In the genomic region with DNA sequence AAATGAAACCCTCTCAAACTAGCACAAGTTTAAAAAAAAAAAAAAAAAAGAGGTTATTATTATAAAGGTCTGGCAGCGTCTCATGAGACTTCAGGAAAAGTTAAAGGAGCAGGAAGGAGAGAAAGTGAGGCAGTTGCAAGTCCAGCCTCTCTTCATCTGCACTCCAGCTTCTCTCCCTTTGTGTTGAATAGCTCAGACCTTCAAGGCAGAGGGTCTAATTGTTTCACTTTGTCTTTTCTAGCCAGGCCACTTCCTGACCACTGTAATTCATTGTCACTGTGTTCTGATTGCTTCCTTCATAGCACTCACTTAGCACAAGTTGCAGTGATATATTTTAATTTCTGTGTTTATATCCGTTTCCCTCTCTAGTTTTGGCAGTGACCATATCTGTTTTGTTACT, we compare ENCODE assay signal across 8 cellular contexts.
A peak's percentile ranks its signal among the peaks of the same experiment; 100 is the strongest.
DNase-seq lines count a peak whose midpoint lies in the region; ATAC-seq and TF ChIP-seq lines count a peak whose summit lies in the region.

No MANE protein-coding gene starts in this region.

- peak overlapping the region; percentile 41 for H3K4me3 Mint-ChIP-seq in Caco-2 (ENCODE audit: unreplicated experiment)

- peaks cover 10% of the 10 kb centered on the region for H3K9me3 Mint-ChIP-seq in Caco-2 (ENCODE audit: unreplicated experiment)

- peaks cover 31% of the 10 kb centered on the region for H3K79me2 ChIP-seq in HCT116 (ENCODE audit: insufficient read depth, low read length)

- intact Hi-C loops in Caco-2 (cut with micrococcal nuclease; ENCODE audit: unreplicated experiment) (loop anchor here (1.0 kb wide), 3 partner anchors 54 to 185 kb away; no protein-coding TSS in a partner anchor), HCT116 (cut with micrococcal nuclease) (loop anchor here (2.0 kb wide), 1 partner anchor 104 kb away; no protein-coding TSS in a partner anchor)

- H3K36me3 Mint-ChIP-seq in Caco-2 (ENCODE audit: insufficient read depth, unreplicated experiment) = peaks cover 66% of the 10 kb centered on the region

- H3K27ac ChIP-seq in HCT116 (ENCODE audit: low read depth, low read length) = peak overlapping the region; percentile 93
- no peak overlapping the region for H3K27ac ChIP-seq in effector memory CD4-positive, alpha-beta T cell (ENCODE audit: insufficient read depth, low read length, poor library complexity, severe bottlenecking)

- H3K27me3 Mint-ChIP-seq in Caco-2 (ENCODE audit: insufficient read depth, unreplicated experiment) = no peaks in the 10 kb centered on the region

- CTCF ChIA-PET in Caco-2 (lab: Charles Lee) = interaction anchor here (0.7 to 1.4 kb wide), 3 partner anchors 11 to 426 kb away, joined by 3 read pairs; no protein-coding TSS in a partner anchor
- CTCF ChIA-PET in HCT116 (lab: Charles Lee) = no interaction called here

- TF ChIP-seq POLR2A in HCT116 (IDR thresholded peaks at IDR 0.05; ENCODE audit: borderline replicate concordance, extremely low read depth, insufficient read depth, insufficient read length) = no peak

- no peak for TF ChIP-seq RAD21 in HCT116 (IDR thresholded peaks at IDR 0.05; ENCODE audit: low read depth)

- H4K20me1 ChIP-seq in HCT116 (ENCODE audit: insufficient read depth) = no peaks in the 10 kb centered on the region

- H2AFZ ChIP-seq in HCT116 (ENCODE audit: low read depth, low read length, poor library complexity, severe bottlenecking) = no peak overlapping the region

- H3K36me3 ChIP-seq in Caco-2 (ENCODE audit: control insufficient read depth, insufficient read depth, low read length) (no peaks in the 10 kb centered on the region), HCT116 (ENCODE audit: control insufficient read depth in 1 of 2, insufficient read depth in 2 of 2, low read length in 2 of 2) (no peaks in the 10 kb centered on the region)
- no peaks in the 10 kb centered on the region for H3K36me3 ChIP-seq in effector memory CD4-positive, alpha-beta T cell (ENCODE audit: control insufficient read depth, insufficient read depth, low read length)

- in situ Hi-C loops in SK-MEL-5 (cut with HindIII; ENCODE audit: low pct_unique_long_range_greater_than_20kb, low sequenced_read_pairs) = no loop called here

- no peak for DNase-seq in Caco-2
- no peak for DNase-seq in HCT116 (ENCODE audit: low read depth, low spot score)
- peak; percentile 61 for DNase-seq in SK-MEL-5 (ENCODE audit: low read depth, low spot score)
- peak; percentile 46 for DNase-seq in kidney tubule cell (ENCODE audit: low spot score)
- no peak for DNase-seq in COR-L47 (lab: John Stamatoyannopoulos, UW)
- no peak for DNase-seq in effector memory CD4-positive, alpha-beta T cell
- no peak for DNase-seq in ureter (ENCODE audit: low spot score)
- no peak for DNase-seq in OCI-M2 (lab: John Stamatoyannopoulos, UW; ENCODE audit: unreplicated experiment)

- H3K9me3 ChIP-seq in Caco-2 = no peaks in the 10 kb centered on the region
- no peaks in the 10 kb centered on the region for H3K9me3 ChIP-seq in HCT116 (ENCODE audit: control insufficient read depth in 1 of 2, insufficient read depth in 1 of 2, low read depth in 1 of 2, low read length in 2 of 2)
- H3K9me3 ChIP-seq in effector memory CD4-positive, alpha-beta T cell (ENCODE audit: control insufficient read depth, low read length) = no peaks in the 10 kb centered on the region

- POLR2A ChIA-PET in Caco-2 (lab: Charles Lee) = interaction anchor here (0.5 to 1.4 kb wide), 3 partner anchors 100 to 433 kb away, joined by 4 to 6 read pairs (median 5); a partner anchor contains a TSS
- POLR2A ChIA-PET in HCT116 (lab: Charles Lee) = interaction anchor here (0.7 to 1.9 kb wide), 4 partner anchors 11 to 1339 kb away, joined by 3 to 6 read pairs (median 4); a partner anchor contains a TSS

- H3K4me2 ChIP-seq in HCT116 (ENCODE audit: low read length) = peak overlapping the region; percentile 76

- H3K9me2 ChIP-seq in HCT116 (ENCODE audit: insufficient read depth) = no peaks in the 10 kb centered on the region

- ATAC-seq in HCT116 = no peak

- peak overlapping the region; percentile 57 for H3K9ac ChIP-seq in HCT116 (ENCODE audit: low read length)

- peaks cover 77% of the 10 kb centered on the region for H3K4me1 Mint-ChIP-seq in Caco-2 (ENCODE audit: low read depth, unreplicated experiment)

- TSS peak; percentile 63 for BruUV-seq in Caco-2 (replicated peaks; lab: Mats Ljungman, UMichigan)
- TSS peak; percentile 85 for BruUV-seq in HCT116 (replicated peaks; lab: Mats Ljungman, UMichigan)

- RAD21 ChIA-PET in HCT116 (lab: Charles Lee; ENCODE audit: low non-redundant PET in 1 of 2, low total read pairs in 2 of 2, uncharacterized antibody in 2 of 2, unreplicated experiment in 2 of 2) = interaction anchor here in 1 of 2 experiments (1.6 kb wide), 1 partner anchor 105 kb away, joined by 4 read pairs; no protein-coding TSS in a partner anchor

- peaks cover 68% of the 10 kb centered on the region for H3K4me1 ChIP-seq in Caco-2
- H3K4me1 ChIP-seq in HCT116 (ENCODE audit: control insufficient read depth in 1 of 2, insufficient read depth in 2 of 2, low read length in 2 of 2) = peaks cover 70 to 94% of the 10 kb centered on the region in 2 experiments
- H3K4me1 ChIP-seq in effector memory CD4-positive, alpha-beta T cell (ENCODE audit: control insufficient read depth, insufficient read depth, low read length, poor library complexity, severe bottlenecking) = no peaks in the 10 kb centered on the region

- TF ChIP-seq CTCF in Caco-2 (IDR thresholded peaks at IDR 0.05; ENCODE audit: insufficient read depth in 1 of 2, low read depth in 1 of 2, low read length in 1 of 2, severe bottlenecking in 1 of 2, unreplicated experiment in 1 of 2) (no peak), HCT116 (IDR thresholded peaks at IDR 0.05 in 2 of 3, conservative IDR thresholded peaks at IDR 0.05 in 1 of 3; ENCODE audit: borderline replicate concordance in 1 of 3, insufficient read depth in 1 of 3, low read depth in 2 of 3, low read length in 2 of 3) (no peak)

- H3K27me3 ChIP-seq in Caco-2 (replicated peaks; ENCODE audit: control insufficient read depth, insufficient read depth, low read length) (no peaks in the 10 kb centered on the region), HCT116 (ENCODE audit: insufficient read depth, low read length) (no peaks in the 10 kb centered on the region)
- H3K27me3 ChIP-seq in effector memory CD4-positive, alpha-beta T cell (replicated peaks; ENCODE audit: control insufficient read depth, insufficient read depth, low read length, poor library complexity, severe bottlenecking) = no peaks in the 10 kb centered on the region

- peak overlapping the region; percentile 60 for H3K27ac Mint-ChIP-seq in Caco-2 (ENCODE audit: unreplicated experiment)

- H3K4me3 ChIP-seq in Caco-2 (ENCODE audit: low read depth, low read length) = no peak overlapping the region
- H3K4me3 ChIP-seq in HCT116 (replicated peaks in 1 of 2; ENCODE audit: low read depth in 1 of 2, low read length in 2 of 2) = peak overlapping the region in 1 of 2 experiments; percentile 42; a peak in 1 of 4 replicates
- no peak overlapping the region for H3K4me3 ChIP-seq in effector memory CD4-positive, alpha-beta T cell (ENCODE audit: insufficient read depth, low read depth, low read length, poor library complexity, severe bottlenecking)

TF ChIP-seq in HCT116, 20 proteins besides CTCF, POLR2A, EP300 and RAD21:
- TF ChIP-seq JUND (IDR thresholded peaks at IDR 0.05) = no peak
- TF ChIP-seq ELF1 (IDR thresholded peaks at IDR 0.05; ENCODE audit: borderline replicate concordance, low read depth) = no peak
- no peak for TF ChIP-seq FOSL1 (IDR thresholded peaks at IDR 0.05; ENCODE audit: low read depth)
- TF ChIP-seq CBX3 (IDR thresholded peaks at IDR 0.05; ENCODE audit: low read depth) = no peak
- TF ChIP-seq CEBPB (IDR thresholded peaks at IDR 0.05; ENCODE audit: low read depth) = no peak
- no peak for TF ChIP-seq EZH2phosphoT487 (IDR thresholded peaks at IDR 0.05; ENCODE audit: borderline replicate concordance)
- no peak for TF ChIP-seq TCF7L2 (IDR thresholded peaks at IDR 0.05; ENCODE audit: borderline replicate concordance, extremely low read depth, insufficient read depth, insufficient read length)
- no peak for TF ChIP-seq ZFX (IDR thresholded peaks at IDR 0.05)
TF ChIP-seq in HCT116: peak in this region for 0.

Comparison
In these comparisons a context has a peak if more than half of its experiments do, and no peak if none do; other contexts are left out.
1. DNase-seq: peak in SK-MEL-5 (single experiment) and kidney tubule cell (single experiment); none in Caco-2 (0 of 2), HCT116 (single experiment), COR-L47 (single experiment), effector memory CD4-positive, alpha-beta T cell (0 of 3), ureter (single experiment) and OCI-M2 (single experiment).